In the genomic region with DNA sequence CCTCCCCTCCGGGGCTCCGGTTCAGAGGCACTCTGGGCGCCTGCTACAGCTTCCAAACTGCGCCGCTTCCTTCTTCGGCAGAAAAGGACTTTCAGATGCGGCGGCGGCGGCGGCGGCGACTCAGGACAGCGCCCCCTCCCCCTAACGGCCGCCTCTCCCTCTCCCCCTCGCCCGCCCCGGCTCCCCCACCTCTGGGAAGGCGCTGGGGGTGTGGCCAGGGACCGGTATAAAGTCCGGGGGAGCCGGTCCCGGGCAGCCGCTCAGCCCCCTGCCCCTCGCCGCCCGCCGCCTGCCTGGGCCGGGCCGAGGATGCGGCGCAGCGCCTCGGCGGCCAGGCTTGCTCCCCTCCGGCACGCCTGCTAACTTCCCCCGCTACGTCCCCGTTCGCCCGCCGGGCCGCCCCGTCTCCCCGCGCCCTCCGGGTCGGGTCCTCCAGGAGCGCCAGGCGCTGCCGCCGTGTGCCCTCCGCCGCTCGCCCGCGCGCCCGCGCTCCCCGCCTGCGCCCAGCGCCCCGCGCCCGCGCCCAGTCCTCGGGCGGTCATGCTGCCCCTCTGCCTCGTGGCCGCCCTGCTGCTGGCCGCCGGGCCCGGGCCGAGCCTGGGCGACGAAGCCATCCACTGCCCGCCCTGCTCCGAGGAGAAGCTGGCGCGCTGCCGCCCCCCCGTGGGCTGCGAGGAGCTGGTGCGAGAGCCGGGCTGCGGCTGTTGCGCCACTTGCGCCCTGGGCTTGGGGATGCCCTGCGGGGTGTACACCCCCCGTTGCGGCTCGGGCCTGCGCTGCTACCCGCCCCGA, we compare ENCODE assay signal across 1 cellular context.
TF ChIP-seq lines count a peak whose summit lies in the region.

A gene (plus strand): TSS at position 255 of the 792 bp plus-strand sequence. CDS start 286 bp downstream, at position 541.

TF ChIP-seq in K562, 482 proteins besides CTCF, POLR2A, EP300 and RAD21 (continued from another document):
- TF ChIP-seq, protein P1, sequence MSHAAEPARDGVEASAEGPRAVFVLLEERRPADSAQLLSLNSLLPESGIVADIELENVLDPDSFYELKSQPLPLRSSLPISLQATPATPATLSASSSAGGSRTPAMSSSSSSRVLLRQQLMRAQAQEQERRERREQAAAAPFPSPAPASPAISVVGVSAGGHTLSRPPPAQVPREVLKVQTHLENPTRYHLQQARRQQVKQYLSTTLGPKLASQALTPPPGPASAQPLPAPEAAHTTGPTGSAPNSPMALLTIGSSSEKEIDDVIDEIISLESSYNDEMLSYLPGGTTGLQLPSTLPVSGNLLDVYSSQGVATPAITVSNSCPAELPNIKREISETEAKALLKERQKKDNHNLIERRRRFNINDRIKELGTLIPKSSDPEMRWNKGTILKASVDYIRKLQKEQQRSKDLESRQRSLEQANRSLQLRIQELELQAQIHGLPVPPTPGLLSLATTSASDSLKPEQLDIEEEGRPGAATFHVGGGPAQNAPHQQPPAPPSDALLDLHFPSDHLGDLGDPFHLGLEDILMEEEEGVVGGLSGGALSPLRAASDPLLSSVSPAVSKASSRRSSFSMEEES (CRISPR knock-in tag; IDR thresholded peaks at IDR 0.05): no peak
- TF ChIP-seq SIN3B (IDR thresholded peaks at IDR 0.05; ENCODE audit: low read depth) (0 out of 2 replicates have a peak, but pooled peaks have one; percentile 46), PHB2 (IDR thresholded peaks at IDR 0.05; ENCODE audit: low read depth) (no peak), PTBP1 (IDR thresholded peaks at IDR 0.05; ENCODE audit: low read depth, low read length) (no peak), PTRF (tag; IDR thresholded peaks at IDR 0.05) (no peak), SMAD4 (CRISPR knock-in tag; conservative IDR thresholded peaks at IDR 0.05) (peak; percentile 70), CEBPB (tag; IDR thresholded peaks at IDR 0.05) (peak; percentile 92), MAZ (CRISPR knock-in tag; conservative IDR thresholded peaks at IDR 0.05 in 1 of 2, IDR thresholded peaks at IDR 0.05 in 1 of 2) (peak in 1 of 2 experiments; percentile 42; a peak in 2 of 4 replicates), TCFL5 (CRISPR knock-in tag; conservative IDR thresholded peaks at IDR 0.05) (no peak), DIDO1 (tag; IDR thresholded peaks at IDR 0.05; ENCODE audit: low read depth) (no peak), EZH2 (IDR thresholded peaks at IDR 0.05; ENCODE audit: borderline replicate concordance, low read depth, low read length) (no peak), ELF4 (CRISPR knock-in tag; IDR thresholded peaks at IDR 0.05) (no peak), TARDBP (IDR thresholded peaks at IDR 0.05) (no peak), DACH1 (IDR thresholded peaks at IDR 0.05; ENCODE audit: partially characterized antibody) (no peak), CCNT2 (IDR thresholded peaks at IDR 0.05; ENCODE audit: borderline replicate concordance, extremely low read depth, insufficient read length, low read depth, low read length) (peak; percentile 48), POLR3G (IDR thresholded peaks at IDR 0.05; ENCODE audit: extremely low read depth, insufficient read length, insufficient replicate concordance) (no peak), ZNF785 (CRISPR knock-in tag; IDR thresholded peaks at IDR 0.05) (no peak), BDP1 (IDR thresholded peaks at IDR 0.05; ENCODE audit: insufficient read depth, insufficient read length) (no peak), MYC (IDR thresholded peaks at IDR 0.05; ENCODE audit: low read depth, low read length) (peak; percentile 72), MYC (CRISPR knock-in tag; IDR thresholded peaks at IDR 0.05; ENCODE audit: borderline replicate concordance, low read depth) (no peak), ETS2 (tag; IDR thresholded peaks at IDR 0.05; ENCODE audit: borderline replicate concordance, poor library complexity, severe bottlenecking) (no peak), RUNX1 (IDR thresholded peaks at IDR 0.05; ENCODE audit: low read depth) (no peak), BCOR (IDR thresholded peaks at IDR 0.05) (no peak), PYGO2 (tag; IDR thresholded peaks at IDR 0.05) (no peak), HLTF (IDR thresholded peaks at IDR 0.05) (no peak), SIRT6 (IDR thresholded peaks at IDR 0.05; ENCODE audit: low read depth, low read length) (no peak)
- TF ChIP-seq, protein P2, sequence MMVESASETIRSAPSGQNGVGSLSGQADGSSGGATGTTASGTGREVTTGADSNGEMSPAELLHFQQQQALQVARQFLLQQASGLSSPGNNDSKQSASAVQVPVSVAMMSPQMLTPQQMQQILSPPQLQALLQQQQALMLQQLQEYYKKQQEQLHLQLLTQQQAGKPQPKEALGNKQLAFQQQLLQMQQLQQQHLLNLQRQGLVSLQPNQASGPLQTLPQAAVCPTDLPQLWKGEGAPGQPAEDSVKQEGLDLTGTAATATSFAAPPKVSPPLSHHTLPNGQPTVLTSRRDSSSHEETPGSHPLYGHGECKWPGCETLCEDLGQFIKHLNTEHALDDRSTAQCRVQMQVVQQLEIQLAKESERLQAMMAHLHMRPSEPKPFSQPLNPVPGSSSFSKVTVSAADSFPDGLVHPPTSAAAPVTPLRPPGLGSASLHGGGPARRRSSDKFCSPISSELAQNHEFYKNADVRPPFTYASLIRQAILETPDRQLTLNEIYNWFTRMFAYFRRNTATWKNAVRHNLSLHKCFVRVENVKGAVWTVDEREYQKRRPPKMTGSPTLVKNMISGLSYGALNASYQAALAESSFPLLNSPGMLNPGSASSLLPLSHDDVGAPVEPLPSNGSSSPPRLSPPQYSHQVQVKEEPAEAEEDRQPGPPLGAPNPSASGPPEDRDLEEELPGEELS (CRISPR knock-in tag; IDR thresholded peaks at IDR 0.05; ENCODE audit: borderline replicate concordance): no peak
- TF ChIP-seq, protein P3, sequence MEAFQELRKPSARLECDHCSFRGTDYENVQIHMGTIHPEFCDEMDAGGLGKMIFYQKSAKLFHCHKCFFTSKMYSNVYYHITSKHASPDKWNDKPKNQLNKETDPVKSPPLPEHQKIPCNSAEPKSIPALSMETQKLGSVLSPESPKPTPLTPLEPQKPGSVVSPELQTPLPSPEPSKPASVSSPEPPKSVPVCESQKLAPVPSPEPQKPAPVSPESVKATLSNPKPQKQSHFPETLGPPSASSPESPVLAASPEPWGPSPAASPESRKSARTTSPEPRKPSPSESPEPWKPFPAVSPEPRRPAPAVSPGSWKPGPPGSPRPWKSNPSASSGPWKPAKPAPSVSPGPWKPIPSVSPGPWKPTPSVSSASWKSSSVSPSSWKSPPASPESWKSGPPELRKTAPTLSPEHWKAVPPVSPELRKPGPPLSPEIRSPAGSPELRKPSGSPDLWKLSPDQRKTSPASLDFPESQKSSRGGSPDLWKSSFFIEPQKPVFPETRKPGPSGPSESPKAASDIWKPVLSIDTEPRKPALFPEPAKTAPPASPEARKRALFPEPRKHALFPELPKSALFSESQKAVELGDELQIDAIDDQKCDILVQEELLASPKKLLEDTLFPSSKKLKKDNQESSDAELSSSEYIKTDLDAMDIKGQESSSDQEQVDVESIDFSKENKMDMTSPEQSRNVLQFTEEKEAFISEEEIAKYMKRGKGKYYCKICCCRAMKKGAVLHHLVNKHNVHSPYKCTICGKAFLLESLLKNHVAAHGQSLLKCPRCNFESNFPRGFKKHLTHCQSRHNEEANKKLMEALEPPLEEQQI (IDR thresholded peaks at IDR 0.05): no peak
- TF ChIP-seq, protein P4, sequence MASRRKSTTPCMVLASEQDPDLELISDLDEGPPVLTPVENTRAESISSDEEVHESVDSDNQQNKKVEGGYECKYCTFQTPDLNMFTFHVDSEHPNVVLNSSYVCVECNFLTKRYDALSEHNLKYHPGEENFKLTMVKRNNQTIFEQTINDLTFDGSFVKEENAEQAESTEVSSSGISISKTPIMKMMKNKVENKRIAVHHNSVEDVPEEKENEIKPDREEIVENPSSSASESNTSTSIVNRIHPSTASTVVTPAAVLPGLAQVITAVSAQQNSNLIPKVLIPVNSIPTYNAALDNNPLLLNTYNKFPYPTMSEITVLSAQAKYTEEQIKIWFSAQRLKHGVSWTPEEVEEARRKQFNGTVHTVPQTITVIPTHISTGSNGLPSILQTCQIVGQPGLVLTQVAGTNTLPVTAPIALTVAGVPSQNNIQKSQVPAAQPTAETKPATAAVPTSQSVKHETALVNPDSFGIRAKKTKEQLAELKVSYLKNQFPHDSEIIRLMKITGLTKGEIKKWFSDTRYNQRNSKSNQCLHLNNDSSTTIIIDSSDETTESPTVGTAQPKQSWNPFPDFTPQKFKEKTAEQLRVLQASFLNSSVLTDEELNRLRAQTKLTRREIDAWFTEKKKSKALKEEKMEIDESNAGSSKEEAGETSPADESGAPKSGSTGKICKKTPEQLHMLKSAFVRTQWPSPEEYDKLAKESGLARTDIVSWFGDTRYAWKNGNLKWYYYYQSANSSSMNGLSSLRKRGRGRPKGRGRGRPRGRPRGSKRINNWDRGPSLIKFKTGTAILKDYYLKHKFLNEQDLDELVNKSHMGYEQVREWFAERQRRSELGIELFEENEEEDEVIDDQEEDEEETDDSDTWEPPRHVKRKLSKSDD (conservative IDR thresholded peaks at IDR 0.05; ENCODE audit: low read length): no peak
- TF ChIP-seq, protein P5, sequence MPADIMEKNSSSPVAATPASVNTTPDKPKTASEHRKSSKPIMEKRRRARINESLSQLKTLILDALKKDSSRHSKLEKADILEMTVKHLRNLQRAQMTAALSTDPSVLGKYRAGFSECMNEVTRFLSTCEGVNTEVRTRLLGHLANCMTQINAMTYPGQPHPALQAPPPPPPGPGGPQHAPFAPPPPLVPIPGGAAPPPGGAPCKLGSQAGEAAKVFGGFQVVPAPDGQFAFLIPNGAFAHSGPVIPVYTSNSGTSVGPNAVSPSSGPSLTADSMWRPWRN (IDR thresholded peaks at IDR 0.05; ENCODE audit: low read depth): no peak
- TF ChIP-seq, protein P6, sequence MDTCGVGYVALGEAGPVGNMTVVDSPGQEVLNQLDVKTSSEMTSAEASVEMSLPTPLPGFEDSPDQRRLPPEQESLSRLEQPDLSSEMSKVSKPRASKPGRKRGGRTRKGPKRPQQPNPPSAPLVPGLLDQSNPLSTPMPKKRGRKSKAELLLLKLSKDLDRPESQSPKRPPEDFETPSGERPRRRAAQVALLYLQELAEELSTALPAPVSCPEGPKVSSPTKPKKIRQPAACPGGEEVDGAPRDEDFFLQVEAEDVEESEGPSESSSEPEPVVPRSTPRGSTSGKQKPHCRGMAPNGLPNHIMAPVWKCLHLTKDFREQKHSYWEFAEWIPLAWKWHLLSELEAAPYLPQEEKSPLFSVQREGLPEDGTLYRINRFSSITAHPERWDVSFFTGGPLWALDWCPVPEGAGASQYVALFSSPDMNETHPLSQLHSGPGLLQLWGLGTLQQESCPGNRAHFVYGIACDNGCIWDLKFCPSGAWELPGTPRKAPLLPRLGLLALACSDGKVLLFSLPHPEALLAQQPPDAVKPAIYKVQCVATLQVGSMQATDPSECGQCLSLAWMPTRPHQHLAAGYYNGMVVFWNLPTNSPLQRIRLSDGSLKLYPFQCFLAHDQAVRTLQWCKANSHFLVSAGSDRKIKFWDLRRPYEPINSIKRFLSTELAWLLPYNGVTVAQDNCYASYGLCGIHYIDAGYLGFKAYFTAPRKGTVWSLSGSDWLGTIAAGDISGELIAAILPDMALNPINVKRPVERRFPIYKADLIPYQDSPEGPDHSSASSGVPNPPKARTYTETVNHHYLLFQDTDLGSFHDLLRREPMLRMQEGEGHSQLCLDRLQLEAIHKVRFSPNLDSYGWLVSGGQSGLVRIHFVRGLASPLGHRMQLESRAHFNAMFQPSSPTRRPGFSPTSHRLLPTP (IDR thresholded peaks at IDR 0.05; ENCODE audit: borderline replicate concordance, extremely low read depth, insufficient read length): no peak
- TF ChIP-seq, protein P7, sequence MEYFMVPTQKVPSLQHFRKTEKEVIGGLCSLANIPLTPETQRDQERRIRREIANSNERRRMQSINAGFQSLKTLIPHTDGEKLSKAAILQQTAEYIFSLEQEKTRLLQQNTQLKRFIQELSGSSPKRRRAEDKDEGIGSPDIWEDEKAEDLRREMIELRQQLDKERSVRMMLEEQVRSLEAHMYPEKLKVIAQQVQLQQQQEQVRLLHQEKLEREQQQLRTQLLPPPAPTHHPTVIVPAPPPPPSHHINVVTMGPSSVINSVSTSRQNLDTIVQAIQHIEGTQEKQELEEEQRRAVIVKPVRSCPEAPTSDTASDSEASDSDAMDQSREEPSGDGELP (CRISPR knock-in tag; IDR thresholded peaks at IDR 0.05; ENCODE audit: borderline replicate concordance): no peak
